Comparison of ENCODE assay signal across 11 cellular contexts in the genomic region with DNA sequence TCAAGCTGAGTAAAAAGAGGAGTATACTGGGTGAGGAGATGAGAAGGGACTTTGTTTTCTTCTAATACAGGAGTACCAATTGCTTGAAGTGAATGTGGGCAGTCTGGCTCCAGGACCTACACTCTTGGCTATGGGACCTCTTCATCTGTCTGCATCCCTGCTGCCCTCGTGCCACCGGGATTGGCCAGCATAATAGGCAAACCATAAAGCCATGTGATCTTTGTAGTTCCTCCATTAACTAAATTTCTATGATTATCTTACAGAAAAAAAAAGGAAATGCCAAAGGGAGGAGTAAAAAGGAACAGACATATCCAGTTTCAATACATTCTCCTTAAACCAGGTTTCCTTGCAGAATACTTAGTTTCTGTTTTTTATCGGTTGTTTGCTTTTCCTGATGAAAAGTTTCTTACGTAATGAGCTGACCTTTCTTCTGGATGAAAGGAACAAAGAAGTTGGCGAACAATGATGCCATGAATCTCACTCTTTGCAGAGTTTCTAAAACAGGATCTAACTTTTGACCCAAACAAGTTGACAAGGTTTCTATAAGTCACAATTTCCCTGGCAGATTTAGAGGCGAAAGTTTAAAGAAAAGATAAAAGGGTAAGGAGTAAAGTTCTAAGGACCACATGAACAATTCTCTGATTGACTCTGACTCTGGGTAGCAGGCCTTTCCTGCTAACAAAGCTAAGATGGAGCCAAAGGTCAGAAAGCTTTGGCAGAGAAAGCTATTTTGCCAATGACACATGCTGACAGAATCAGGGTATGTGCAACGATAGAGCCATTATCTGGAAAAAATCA. TPM values are rescaled to one million over a fixed set of nuclear protein-coding genes. Genes with fewer than 3 reads are reported as not detected.
DNase-seq lines count a peak whose midpoint lies in the region; ATAC-seq, FAIRE-seq and TF ChIP-seq lines count a peak whose summit lies in the region.
"Had no signal": no experiment of that assay in that cellular context is flagged by ENCODE, and none has a peak within 500 bp of the region (broad histone marks: within the 10 kb centered on the region; RNA-seq: fewer than 3 reads in every experiment).

No MANE protein-coding gene starts in this region.

- H3K27me3 ChIP-seq in testis: no peaks in the 10 kb centered on the region

- peak overlapping the region in 1 of 2 donors; percentile 32 for H3K27ac ChIP-seq in testis
- H3K27ac ChIP-seq: SK-N-MC had no signal

- H3K36me3 Mint-ChIP-seq in chondrocyte (ENCODE audit: low read depth) (peaks cover 63% of the 10 kb centered on the region), mesothelial cell of epicardium (peaks cover 57% of the 10 kb centered on the region)

- peak; percentile 85 for DNase-seq in A172 (ENCODE audit: low spot score)
- peak; percentile 51 for DNase-seq in HTR-8/SVneo (ENCODE audit: insufficient read length, low spot score)
- DNase-seq in chondrocyte (ENCODE audit: low spot score): no peak
- no peak for DNase-seq in mesothelial cell of epicardium (ENCODE audit: low spot score in 2 of 2, unreplicated experiment in 2 of 2)
- DNase-seq in activated T-cell treated with anti-CD3 and anti-CD28 coated beads for 4 hours: no peak
- DNase-seq in testis: no peak
- DNase-seq in NCI-H1694 (lab: John Stamatoyannopoulos, UW): no peak
- DNase-seq: erythroblast, nucleus accumbens had no signal

- peaks cover 11% of the 10 kb centered on the region for H3K4me1 ChIP-seq in testis

- WGBS in testis, 2 donors: 71 to 72% methylated on average over 7 of the region's 7 CpGs

- H3K27ac Mint-ChIP-seq in chondrocyte (ENCODE audit: unreplicated experiment): peak overlapping the region; percentile 62
- H3K27ac Mint-ChIP-seq in mesothelial cell of epicardium: peak overlapping the region; percentile 81

- H3K36me3 ChIP-seq in testis (ENCODE audit: low read depth, missing control alignments): no peaks in the 10 kb centered on the region

- no peaks in the 10 kb centered on the region for H3K9me3 ChIP-seq in testis

- H3K4me1 Mint-ChIP-seq in chondrocyte (ENCODE audit: low read depth) (peaks cover 92% of the 10 kb centered on the region), mesothelial cell of epicardium (peaks cover 64% of the 10 kb centered on the region)

- H3K9me3 Mint-ChIP-seq in chondrocyte (ENCODE audit: low read depth) (no peaks in the 10 kb centered on the region), mesothelial cell of epicardium (no peaks in the 10 kb centered on the region)

- H3K27me3 Mint-ChIP-seq in chondrocyte (ENCODE audit: low read depth) (no peaks in the 10 kb centered on the region), mesothelial cell of epicardium (ENCODE audit: low read depth) (no peaks in the 10 kb centered on the region)

- ATAC-seq in GM19397 (IDR thresholded peaks at IDR 0.05; ENCODE audit: unreplicated experiment): no peak

- H3K4me3 ChIP-seq in testis: no peak overlapping the region
- H3K4me3 ChIP-seq: SK-N-MC had no signal

- TF ChIP-seq POLR2A in testis (IDR thresholded peaks at IDR 0.05): no peak

- no peak for FAIRE-seq in HTR-8/SVneo (lab: Jason Lieb, UNC)

- TF ChIP-seq CTCF in chondrocyte (IDR thresholded peaks at IDR 0.05): no peak
- no peak for TF ChIP-seq CTCF in mesothelial cell of epicardium (IDR thresholded peaks at IDR 0.05; ENCODE audit: unreplicated experiment)
- TF ChIP-seq CTCF in testis (IDR thresholded peaks at IDR 0.05): no peak

- no peak overlapping the region for H3K4me3 Mint-ChIP-seq in chondrocyte (ENCODE audit: unreplicated experiment)
- no peak overlapping the region for H3K4me3 Mint-ChIP-seq in mesothelial cell of epicardium

- intact Hi-C loops in testis (cut with DNase I; ENCODE audit: low total_unique reads): no loop called here

RNA-seq across cellular contexts. Expression of a gene that starts 54.1 kb away (rescaled TPM):
- 133 and 151 TPM in 2 replicates for total RNA-seq in A172 (2014; rRNA removed; shearing (Covaris generic))
- total RNA-seq in chondrocyte (405 to 481 TPM (median 466 TPM) in 3 replicates), mesothelial cell of epicardium (556 to 593 TPM (median 584 TPM) in 3 replicates), testis (10 to 100 TPM; 42.0 to 65.2 TPM)
- polyA plus RNA-seq in testis (ENCODE audit: insufficient read depth, low read depth, low replicate concordance): 43.1 TPM

RNA-seq across cellular contexts. Expression of a gene that starts 57.9 kb away (rescaled TPM):
- total RNA-seq in A172 (2014; rRNA removed; shearing (Covaris generic)): 128 and 363 TPM in 2 replicates
- total RNA-seq in chondrocyte (60.3 to 69.6 TPM (median 62.7 TPM) in 3 replicates), mesothelial cell of epicardium (58.3 to 61.5 TPM (median 61.4 TPM) in 3 replicates), testis (10 to 100 TPM; 50.2 to 57.3 TPM)
- polyA plus RNA-seq in testis (ENCODE audit: insufficient read depth, low read depth, low replicate concordance): 63.7 TPM

Comparison
In these comparisons a context has a peak if more than half of its experiments do, and no peak if none do; other contexts are left out.
1. DNase-seq: peak in A172 (single experiment) and HTR-8/SVneo (single experiment); none in chondrocyte (single experiment), mesothelial cell of epicardium (0 of 2), activated T-cell treated with anti-CD3 and anti-CD28 coated beads for 4 hours (single experiment), testis (single experiment) and NCI-H1694 (single experiment).